In the genomic region with DNA sequence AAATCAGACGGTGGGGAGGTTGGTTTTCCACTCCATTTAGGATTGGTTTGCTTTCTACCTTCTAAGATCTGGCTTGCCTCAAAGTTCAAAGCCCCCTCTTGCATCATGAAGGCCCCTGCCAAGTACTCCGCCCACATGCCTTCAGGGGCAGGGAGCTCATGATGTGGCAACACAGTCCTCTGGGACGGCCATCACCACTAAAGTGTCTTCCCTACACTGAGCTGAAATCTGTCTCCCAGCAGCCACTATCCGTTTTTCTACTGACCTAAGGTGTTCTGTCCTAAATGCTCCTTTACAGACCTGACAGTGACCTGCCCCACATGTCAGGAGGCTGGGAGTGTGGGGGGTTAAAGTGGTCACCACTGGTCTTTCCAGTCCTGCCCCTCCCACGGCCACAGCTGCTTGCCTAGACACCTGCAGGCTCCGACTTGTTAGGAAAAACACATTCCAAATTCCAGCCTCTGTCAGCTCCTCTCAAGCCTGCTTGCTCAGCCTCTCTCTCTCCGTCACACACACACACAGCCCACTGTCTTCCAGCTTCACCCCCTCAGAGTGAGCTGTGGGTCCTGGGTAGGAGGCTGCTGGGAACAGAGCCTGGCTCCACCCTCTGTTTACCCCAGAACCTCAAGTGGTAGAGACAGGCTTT, we compare ENCODE assay signal across 8 cellular contexts. TPM values are rescaled to one million over a fixed set of nuclear protein-coding genes. Genes with fewer than 3 reads are reported as not detected.
DNase-seq lines count a peak whose midpoint lies in the region; TF ChIP-seq lines count a peak whose summit lies in the region.

No MANE protein-coding gene starts in this region.

- H3K27ac ChIP-seq in PC-9 (peak overlapping the region; percentile 93), prostate gland (peak overlapping the region; percentile 54 to 68)
- no peak overlapping the region for H3K27ac ChIP-seq in CD4-positive, alpha-beta memory T cell (ENCODE audit: low read depth, low read length)

- H3F3A ChIP-seq in PC-9 (ENCODE audit: insufficient read depth, low read depth): peaks cover 81% of the 10 kb centered on the region

- H3K9me3 ChIP-seq in PC-9 (ENCODE audit: insufficient read depth, low read depth) (no peaks in the 10 kb centered on the region), prostate gland (no peaks in the 10 kb centered on the region)
- no peaks in the 10 kb centered on the region for H3K9me3 ChIP-seq in CD4-positive, alpha-beta memory T cell (ENCODE audit: control insufficient read depth in 1 of 2, low read length in 2 of 2)

- H3K4me2 ChIP-seq in PC-9: peak overlapping the region; percentile 75

- H3K4me1 Mint-ChIP-seq in CD4-positive, alpha-beta memory T cell: no peaks in the 10 kb centered on the region

- no peak for TF ChIP-seq POLR2A in prostate gland (IDR thresholded peaks at IDR 0.05)

- H3K27me3 ChIP-seq in PC-9 (ENCODE audit: insufficient read depth, low read depth): no peaks in the 10 kb centered on the region
- H3K27me3 ChIP-seq in prostate gland (replicated peaks; ENCODE audit: insufficient read depth): no peaks in the 10 kb centered on the region
- no peaks in the 10 kb centered on the region for H3K27me3 ChIP-seq in CD4-positive, alpha-beta memory T cell (ENCODE audit: insufficient read depth, low read length)

- peak; percentile 53 for DNase-seq in ELR (ENCODE audit: low read depth)
- peak; percentile 67 to 78 for DNase-seq in PC-9
- DNase-seq in fibroblast of the conjunctiva (ENCODE audit: low read depth): peak; percentile 66
- DNase-seq in prostate gland (ENCODE audit: low spot score): peak; percentile 83
- DNase-seq in GM19238 (ENCODE audit: insufficient read length, low spot score): no peak
- DNase-seq in CD4-positive, alpha-beta memory T cell: no peak
- no peak for DNase-seq in SKM-1 (lab: John Stamatoyannopoulos, UW; ENCODE audit: unreplicated experiment)
- no peak for DNase-seq in activated effector memory CD4-positive, alpha-beta T cell treated with anti-CD3 and anti-CD28 coated beads, Interleukin-2, amount 50 U/mL, for 16 hours

- H3K36me3 ChIP-seq in PC-9 (ENCODE audit: low read depth) (no peaks in the 10 kb centered on the region), prostate gland (no peaks in the 10 kb centered on the region)
- H3K36me3 ChIP-seq in CD4-positive, alpha-beta memory T cell (ENCODE audit: insufficient read depth, low read length): no peaks in the 10 kb centered on the region

- no peak overlapping the region for H3K4me3 Mint-ChIP-seq in CD4-positive, alpha-beta memory T cell

- H3K9me3 Mint-ChIP-seq in CD4-positive, alpha-beta memory T cell: no peaks in the 10 kb centered on the region

- H3K4me3 ChIP-seq in PC-9 (no peak overlapping the region), prostate gland (no peak overlapping the region)
- no peak overlapping the region for H3K4me3 ChIP-seq in CD4-positive, alpha-beta memory T cell (ENCODE audit: low read length in 2 of 2)

- TF ChIP-seq CTCF in PC-9 (conservative IDR thresholded peaks at IDR 0.05) (no peak), prostate gland (IDR thresholded peaks at IDR 0.05) (no peak)

- POLR2A ChIA-PET in PC-9 (lab: Charles Lee; ENCODE audit: unreplicated experiment): interaction anchor here (1.1 kb wide), 1 partner anchor 23 kb away, joined by 6 read pairs; no protein-coding TSS in a partner anchor
- POLR2A ChIA-PET in CD4-positive, alpha-beta memory T cell (lab: Charles Lee; ENCODE audit: partially characterized antibody): no interaction called here

- H3K9me2 ChIP-seq in PC-9 (ENCODE audit: insufficient read depth): no peaks in the 10 kb centered on the region

- no peaks in the 10 kb centered on the region for H3K36me3 Mint-ChIP-seq in CD4-positive, alpha-beta memory T cell

- CTCF ChIA-PET in PC-9 (lab: Charles Lee): no interaction called here
- CTCF ChIA-PET in CD4-positive, alpha-beta memory T cell (lab: Charles Lee; ENCODE audit: partially characterized antibody): no interaction called here

- H2AFZ ChIP-seq in PC-9: no peak overlapping the region

- H3K79me2 ChIP-seq in PC-9 (ENCODE audit: low read depth): peaks cover 89% of the 10 kb centered on the region

- H4K20me1 ChIP-seq in PC-9 (ENCODE audit: insufficient read depth): peaks cover 4% of the 10 kb centered on the region; the same call in 1 of the 2 replicates

- no peaks in the 10 kb centered on the region for H3K27me3 Mint-ChIP-seq in CD4-positive, alpha-beta memory T cell

- H3K27ac Mint-ChIP-seq in CD4-positive, alpha-beta memory T cell: no peak overlapping the region

- no TSS peak for BruUV-seq in PC-9 (replicated peaks; lab: Mats Ljungman, UMichigan)

- 21% methylated on average over 7 of the region's 7 CpGs for WGBS in prostate gland

- intact Hi-C loops in PC-9 (cut with micrococcal nuclease; ENCODE audit: unreplicated experiment) (loop anchor here (1.0 kb wide), 1 partner anchor 22 kb away; no protein-coding TSS in a partner anchor), prostate gland (cut with DNase I) (no loop called here)
- intact Hi-C loops in CD4-positive, alpha-beta memory T cell (cut with micrococcal nuclease): no loop called here

- peaks cover 100% of the 10 kb centered on the region for H3K4me1 ChIP-seq in PC-9 (replicated peaks; ENCODE audit: insufficient read depth)
- peaks cover 50% of the 10 kb centered on the region for H3K4me1 ChIP-seq in prostate gland (replicated peaks)
- peaks cover 4% of the 10 kb centered on the region for H3K4me1 ChIP-seq in CD4-positive, alpha-beta memory T cell (ENCODE audit: insufficient read depth, low read length)

RNA-seq across cellular contexts. Expression of gene SHB, which starts 44.9 kb away (rescaled TPM):
- total RNA-seq in PC-9 (2021): 22.7 and 23.8 TPM in 2 replicates
- total RNA-seq in prostate gland: 10 to 100 TPM; 53.2 to 54.8 TPM
- 1 to 10 TPM in 1 of 2 experiments, under 1 TPM in 1; 0.81 to 1.3 TPM for total RNA-seq in CD4-positive, alpha-beta memory T cell
- under 1 TPM; 0.10 to 0.16 TPM for polyA plus RNA-seq in CD4-positive, alpha-beta memory T cell

Comparison
In these comparisons a context has a peak if more than half of its experiments do, and no peak if none do; other contexts are left out.
1. DNase-seq: peak in ELR (single experiment), PC-9 (2 of 2), fibroblast of the conjunctiva (single experiment) and prostate gland (single experiment); none in GM19238 (single experiment), CD4-positive, alpha-beta memory T cell (0 of 5), SKM-1 (single experiment) and activated effector memory CD4-positive, alpha-beta T cell treated with anti-CD3 and anti-CD28 coated beads, Interleukin-2, amount 50 U/mL, for 16 hours (single experiment).
2. RNA of gene SHB, which starts 44.9 kb away (total RNA-seq): 53.2 to 54.8 TPM in prostate gland and 22.7 to 23.8 TPM in PC-9; 0.81 to 1.3 TPM in CD4-positive, alpha-beta memory T cell; every median in the first group is over 10 times any median in the second.